In genomic region chr13:44646044-44646443, GRCh38 we compare ENCODE assay signal across 28 cellular contexts.
"Had no signal": no experiment of that assay in that cellular context is flagged by ENCODE, and none has a peak within 500 bp of the region (broad histone marks: within the 10 kb centered on the region; RNA-seq: fewer than 3 reads in every experiment).

No MANE protein-coding gene starts in this region.

- DNase-seq: activated CD4-positive, alpha-beta memory T cell treated with anti-CD3 and anti-CD28 coated beads, Interleukin-2, amount 10 ng/mL, durations not matched to agents 7 days and 5 days; activated CD4-positive, alpha-beta T cell treated with anti-CD3 and anti-CD28 coated beads for 1 hour; activated CD4-positive, alpha-beta T cell treated with anti-CD3 and anti-CD28 coated beads for 4 hours; activated CD4-positive, alpha-beta T cell treated with anti-CD3 and anti-CD28 coated beads, Interleukin-2, amount 10 ng/mL, durations not matched to agents 7 days and 5 days; activated CD4-positive, alpha-beta T cell treated with anti-CD3 and anti-CD28 coated beads, Interleukin-2, amount 50 U/mL, for 4 hours; activated CD8-positive, alpha-beta memory T cell treated with anti-CD3 and anti-CD28 coated beads, Interleukin-2, amount 50 U/mL, for 48 hours; activated gamma-delta T cell; activated naive CD4-positive, alpha-beta T cell; activated naive CD4-positive, alpha-beta T cell treated with anti-CD3 and anti-CD28 coated beads, Interleukin-2, amount 10 ng/mL, durations not matched to agents 7 days and 5 days; activated naive CD8-positive, alpha-beta T cell treated with anti-CD3 and anti-CD28 coated beads, Interleukin-2, amount 10 ng/mL, durations not matched to agents 7 days and 5 days; activated T-cell treated with anti-CD3 and anti-CD28 coated beads for 4 hours; activated T-cell treated with anti-CD3 and anti-CD28 coated beads, Interleukin-2, amount 50 U/mL, for 24 hours; activated T-cell treated with anti-CD3 and anti-CD28 coated beads, Interleukin-2, amount 50 U/mL, for 72 hours; brain microvascular endothelial cell; dorsolateral prefrontal cortex; effector memory CD4-positive, alpha-beta T cell; endodermal cell; foreskin fibroblast; T-helper 2 cell had no signal

- FAIRE-seq: astrocyte, bronchial epithelial cell, frontal cortex, TTC549 had no signal

- ATAC-seq: activated naive CD4-positive, alpha-beta T cell treated with anti-CD3 and anti-CD28 coated beads, Interleukin-2, amount 50 U/mL, for 72 hours; activated T-cell treated with anti-CD3 and anti-CD28 coated beads, Interleukin-2, amount 50 U/mL, for 72 hours; esophagus mucosa; WTC11 had no signal

- H3K27ac ChIP-seq: brain microvascular endothelial cell, coronary artery, dorsolateral prefrontal cortex, VCaP had no signal

- H3K36me3 ChIP-seq: brain microvascular endothelial cell had no signal

- H3K27me3 ChIP-seq: brain microvascular endothelial cell, dorsolateral prefrontal cortex had no signal

- H3K4me3 ChIP-seq: coronary artery, dorsolateral prefrontal cortex had no signal
